ENCODE assay signal across 1 cellular context in genomic region chr1:101218968-101219367, GRCh38. TPM values are rescaled to one million over a fixed set of nuclear protein-coding genes. Genes with fewer than 3 reads are reported as not detected.
"Had no signal": no experiment of that assay in that cellular context is flagged by ENCODE, and none has a peak within 500 bp of the region (broad histone marks: within the 10 kb centered on the region; RNA-seq: fewer than 3 reads in every experiment).

No MANE protein-coding gene starts in this region.

RNA-seq across cellular contexts. Expression of gene S1PR1, which starts 17.9 kb away (rescaled TPM):
- total RNA-seq: NCI-H460 had no signal
